ENCODE assay signal across 5 cellular contexts in the genomic region with DNA sequence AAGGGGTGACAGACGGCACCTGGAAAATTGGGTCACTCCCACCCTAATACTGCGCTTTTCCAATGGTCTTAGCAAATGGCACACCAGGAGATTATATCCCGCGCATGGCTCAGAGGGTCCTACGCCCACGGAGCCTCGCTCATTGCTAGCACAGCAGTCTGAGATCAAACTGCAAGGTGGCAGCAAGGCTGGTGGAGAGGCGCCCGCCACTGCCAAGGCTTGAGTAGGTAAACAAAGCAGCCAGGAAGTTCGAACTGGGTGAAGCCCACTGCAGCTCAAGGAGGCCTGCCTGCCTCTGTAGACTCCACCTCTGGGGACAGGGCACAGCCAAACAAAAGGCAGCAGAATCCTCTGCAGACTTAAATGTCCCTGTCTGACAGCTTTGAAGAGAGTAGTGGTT. TPM values are rescaled to one million over a fixed set of nuclear protein-coding genes. Genes with fewer than 3 reads are reported as not detected.
A peak's percentile ranks its signal among the peaks of the same experiment; 100 is the strongest.
DNase-seq lines count a peak whose midpoint lies in the region; FAIRE-seq and TF ChIP-seq lines count a peak whose summit lies in the region.
"Not testable (repeated sequence)": the region's sequence is repeated elsewhere in the genome, so short reads cannot be mapped to it uniquely, and the experiment has no call there.

No MANE protein-coding gene starts in this region.

- not testable (repeated sequence) for H3K27ac ChIP-seq in endodermal cell (ENCODE audit: low read depth, low read length); kidney (ENCODE audit: low read depth in 2 of 2, low read length in 2 of 2); sigmoid colon; uterus

- WGBS in endodermal cell (ENCODE audit: insufficient coverage in 1 of 2, insufficient read length in 1 of 2), 2 experiments, result 90 to 100% methylated on average over 2 to 6 of the region's 10 CpGs
- 96 to 97% methylated on average over 9 to 10 of the region's 10 CpGs for WGBS in sigmoid colon, 2 donors

- DNase-seq in endodermal cell (peak; percentile 9), kidney (peak; percentile 28), mesenteric fat pad (ENCODE audit: low spot score) (peak; percentile 39), sigmoid colon (peak; percentile 21), uterus (peak; percentile 4 to 11)

- not testable (repeated sequence) for TF ChIP-seq CTCF in endodermal cell (conservative IDR thresholded peaks at IDR 0.05); kidney (IDR thresholded peaks at IDR 0.05; ENCODE audit: borderline replicate concordance, extremely low read depth, insufficient read depth); sigmoid colon (IDR thresholded peaks at IDR 0.05); uterus (IDR thresholded peaks at IDR 0.05)

- not testable (repeated sequence) for H3K9ac ChIP-seq in endodermal cell (ENCODE audit: extremely low read depth, low read length, poor library complexity, severe bottlenecking); kidney (ENCODE audit: low read length in 2 of 2)

- H3K4me3 ChIP-seq in endodermal cell (ENCODE audit: low read length); kidney (ENCODE audit: low read length in 2 of 2); sigmoid colon; uterus: not testable (repeated sequence)

- H3K36me3 ChIP-seq in endodermal cell (ENCODE audit: control insufficient read depth, insufficient read depth, low read length); kidney (ENCODE audit: control insufficient read depth in 1 of 2, insufficient read depth in 2 of 2, low read length in 2 of 2); sigmoid colon; uterus: not testable (repeated sequence)

- TF ChIP-seq POLR2A in sigmoid colon (IDR thresholded peaks at IDR 0.05); uterus (IDR thresholded peaks at IDR 0.05): not testable (repeated sequence)

- not testable (repeated sequence) for H3K4me1 ChIP-seq in endodermal cell (ENCODE audit: control insufficient read depth, insufficient read depth, low read length); kidney (ENCODE audit: control insufficient read depth in 1 of 2, insufficient read depth in 1 of 2, low read depth in 1 of 2, low read length in 2 of 2); sigmoid colon; uterus

- peaks cover 39% of the 10 kb centered on the region for H3K27me3 Mint-ChIP-seq in endodermal cell (ENCODE audit: insufficient read depth)

- H3K9me3 ChIP-seq in endodermal cell (ENCODE audit: control insufficient read depth, low read length); kidney (ENCODE audit: control insufficient read depth in 1 of 2, low read length in 2 of 2); sigmoid colon; uterus: not testable (repeated sequence)

- peaks cover 22% of the 10 kb centered on the region for H3K9me3 Mint-ChIP-seq in endodermal cell

- TF ChIP-seq EP300 in sigmoid colon (IDR thresholded peaks at IDR 0.05), result not testable (repeated sequence)

- not testable (repeated sequence) for H3K27me3 ChIP-seq in endodermal cell (ENCODE audit: control insufficient read depth, insufficient read depth, low read length, poor library complexity, severe bottlenecking); sigmoid colon; uterus

- H3K4me3 Mint-ChIP-seq in endodermal cell, result not testable (repeated sequence)

- H3K36me3 Mint-ChIP-seq in endodermal cell (ENCODE audit: low read depth), result not testable (repeated sequence)

- not testable (repeated sequence) for H3K27ac Mint-ChIP-seq in endodermal cell

- intact Hi-C loops in kidney (cut with DNase I); sigmoid colon (cut with DNase I); uterus (cut with DNase I; ENCODE audit: low total_unique reads): not testable (repeated sequence)

- FAIRE-seq in kidney (lab: Jason Lieb, UNC), result not testable (repeated sequence)

- not testable (repeated sequence) for H3K4me1 Mint-ChIP-seq in endodermal cell

RNA-seq across cellular contexts. Expression of a gene that starts 53.7 kb away (rescaled TPM):
- total RNA-seq in endodermal cell (10 to 100 TPM in 1 of 2 donors, 1 to 10 TPM in 1; 7.9 to 11.5 TPM), kidney (44.2 TPM), mesenteric fat pad (58.3 TPM), sigmoid colon (10 to 100 TPM; 17.6 to 32.7 (median 22.2) TPM), uterus (10 to 100 TPM; 13.6 to 52.6 (median 39.2) TPM)
- 11.3 TPM for polyA plus RNA-seq in endodermal cell (2013, experiment 1 of 2)
- 10.2 TPM for polyA plus RNA-seq in endodermal cell (2013, experiment 2 of 2)
- polyA plus RNA-seq in kidney (ENCODE audit: insufficient read depth, low read depth, low replicate concordance) (31.0 TPM), sigmoid colon (10 to 100 TPM in 2 of 3 donors, 1 to 10 TPM in 1; 9.6 to 15.0 (median 11.6) TPM)

RNA-seq across cellular contexts. Expression of a gene that starts 56.1 kb away (rescaled TPM):
- total RNA-seq in endodermal cell (10 to 100 TPM; 22.5 to 40.7 TPM), kidney (42.4 TPM), mesenteric fat pad (41.6 TPM), sigmoid colon (10 to 100 TPM; 24.1 to 53.6 (median 37.3) TPM), uterus (100 to 1,000 TPM in 1 of 4 donors, 10 to 100 TPM in 3; 31.3 to 118 (median 68.6) TPM)
- polyA plus RNA-seq in endodermal cell (2013, experiment 1 of 2), result 38.0 TPM
- 36.9 TPM for polyA plus RNA-seq in endodermal cell (2013, experiment 2 of 2)
- polyA plus RNA-seq in kidney (ENCODE audit: insufficient read depth, low read depth, low replicate concordance) (28.7 TPM), sigmoid colon (10 to 100 TPM; 40.2 to 57.4 (median 48.6) TPM)
